ENCODE assay signal across 1 cellular context in the genomic region with DNA sequence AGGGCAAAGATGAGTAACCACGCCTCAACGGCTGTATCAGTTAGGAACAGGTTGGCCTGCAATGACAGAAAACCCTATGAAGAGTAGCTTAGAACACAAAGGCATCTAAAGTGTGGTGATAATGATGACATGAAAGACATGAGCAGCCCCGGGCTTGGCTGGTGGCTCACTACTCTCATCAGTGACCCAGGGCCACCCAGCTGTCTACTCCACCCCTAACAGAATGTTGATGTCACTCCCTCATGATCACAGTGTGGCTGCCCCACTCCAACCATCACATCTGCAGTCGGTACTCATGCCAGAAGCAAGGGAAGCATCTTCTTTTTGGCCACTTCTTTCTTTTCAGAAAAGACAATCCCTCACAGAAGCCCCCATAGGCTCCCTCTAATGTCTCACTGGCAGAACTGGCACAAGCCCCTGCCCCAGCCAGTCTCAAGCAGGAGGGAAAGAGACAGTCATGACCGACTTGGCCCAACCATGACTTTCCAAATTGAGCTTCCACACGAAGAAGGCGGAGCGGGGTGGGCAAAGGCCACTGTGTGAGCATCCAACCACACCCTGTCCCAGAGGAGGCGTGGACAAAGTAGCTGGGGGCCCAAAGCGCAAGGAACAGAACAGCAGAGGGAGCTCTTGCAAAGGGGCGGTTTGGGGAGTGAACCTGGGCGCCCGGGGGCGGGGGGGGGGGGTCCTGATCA.
TF ChIP-seq lines count a peak whose summit lies in the region.

No MANE protein-coding gene starts in this region.

TF ChIP-seq in A549, 52 proteins besides CTCF, POLR2A, EP300 and RAD21:
- no peak for TF ChIP-seq ZFP36 (IDR thresholded peaks at IDR 0.05; ENCODE audit: borderline replicate concordance, partially characterized antibody)
